ENCODE assay signal across 8 cellular contexts in genomic region chr11:65872555-65873279, GRCh38. TPM values are rescaled to one million over a fixed set of nuclear protein-coding genes. Genes with fewer than 3 reads are reported as not detected.
A peak's percentile ranks its signal among the peaks of the same experiment; 100 is the strongest.
DNase-seq lines count a peak whose midpoint lies in the region; ATAC-seq and TF ChIP-seq lines count a peak whose summit lies in the region.

Gene EFEMP2 (minus strand): TSS chr11:65872800. CDS start chr11:65872354, 446 bp downstream.

- no peaks in the 10 kb centered on the region for H3K27me3 Mint-ChIP-seq in osteocyte (ENCODE audit: unreplicated experiment)

- H3K27ac ChIP-seq in VCaP = peak within 1 kb of the TSS; percentile 72

- ATAC-seq in HG02763 (IDR thresholded peaks at IDR 0.05; ENCODE audit: unreplicated experiment) (no peak), HG02623 (IDR thresholded peaks at IDR 0.05; ENCODE audit: unreplicated experiment) (no peak)

- no peak for TF ChIP-seq CTCF in GM12864 (IDR thresholded peaks at IDR 0.05; ENCODE audit: low read depth, low read length, missing control alignments)
- TF ChIP-seq CTCF in VCaP (conservative IDR thresholded peaks at IDR 0.05) = no peak
- TF ChIP-seq CTCF in osteocyte (IDR thresholded peaks at IDR 0.05) = no peak

- no peaks in the 10 kb centered on the region for H3K9me3 Mint-ChIP-seq in osteocyte (ENCODE audit: unreplicated experiment)

- no peak for DNase-seq in GM12864 (ENCODE audit: low read depth)
- DNase-seq in glomerular endothelial cell (ENCODE audit: extremely low read depth, low read depth, low spot score) = no peak
- no peak for DNase-seq in osteocyte (ENCODE audit: extremely low spot score, unreplicated experiment)
- DNase-seq in amniotic stem cell (lab: John Stamatoyannopoulos, UW) = no peak
- DNase-seq in activated CD4-positive, alpha-beta T cell treated with anti-CD3 and anti-CD28 coated beads for 4 hours = no peak

- peak within 1 kb of the TSS; percentile 92 for H3K27ac Mint-ChIP-seq in osteocyte (ENCODE audit: unreplicated experiment)

- peaks cover 36% of the 10 kb centered on the region for H3K4me1 Mint-ChIP-seq in osteocyte (ENCODE audit: unreplicated experiment)

- peak within 1 kb of the TSS; percentile 58 for H3K4me3 ChIP-seq in GM12864 (ENCODE audit: low read depth, low read length)

- H3K36me3 Mint-ChIP-seq in osteocyte (ENCODE audit: unreplicated experiment) = no peaks in the 10 kb centered on the region

- peak within 1 kb of the TSS; percentile 85 for H3K4me3 Mint-ChIP-seq in osteocyte (ENCODE audit: unreplicated experiment)

RNA-seq across cellular contexts. Expression of gene EFEMP2, which starts in this region (rescaled TPM):
- total RNA-seq in glomerular endothelial cell (81.9 TPM in 2 replicates), osteocyte (130 and 131 TPM in 2 replicates)
